In genomic region chr18:48872234-48873145, GRCh38 we compare ENCODE assay signal across 10 cellular contexts.
DNase-seq lines count a peak whose midpoint lies in the region; ATAC-seq and TF ChIP-seq lines count a peak whose summit lies in the region.
"Had no signal": no experiment of that assay in that cellular context is flagged by ENCODE, and none has a peak within 500 bp of the region (broad histone marks: within the 10 kb centered on the region; RNA-seq: fewer than 3 reads in every experiment).

No MANE protein-coding gene starts in this region.

- H3K4me3 ChIP-seq in epithelial cell of esophagus (ENCODE audit: low read length), result no peak overlapping the region
- H3K4me3 ChIP-seq: SK-N-MC had no signal

- ATAC-seq in GM19328 (IDR thresholded peaks at IDR 0.05; ENCODE audit: unreplicated experiment) (no peak), HG02981 (IDR thresholded peaks at IDR 0.05; ENCODE audit: unreplicated experiment) (no peak)

- TF ChIP-seq CTCF in epithelial cell of esophagus (IDR thresholded peaks at IDR 0.05; ENCODE audit: insufficient read depth, low read depth, low read length, missing control alignments), result no peak

- H3K27ac ChIP-seq in caudate nucleus (ENCODE audit: low read depth, low read length), result no peak overlapping the region
- H3K27ac ChIP-seq: SK-N-MC had no signal

- DNase-seq in NCI-H2171 treated with DMSO at 0.1 percent for 48 hours (lab: John Stamatoyannopoulos, UW) (peak; percentile 29), NCI-H2171 (lab: John Stamatoyannopoulos, UW) (no peak), RPMI7951 (ENCODE audit: low read depth) (peak; percentile 65), epithelial cell of esophagus (ENCODE audit: low read depth) (peak; percentile 71), stromal cell of bone marrow (ENCODE audit: low read depth) (peak; percentile 65), caudate nucleus (lab: John Stamatoyannopoulos, UW) (no peak)
- DNase-seq: NCI-H1105 had no signal

Comparison
In these comparisons a context has a peak if more than half of its experiments do, and no peak if none do; other contexts are left out.
1. DNase-seq: peak in NCI-H2171 treated with DMSO at 0.1 percent for 48 hours (single experiment), RPMI7951 (single experiment), epithelial cell of esophagus (single experiment) and stromal cell of bone marrow (single experiment); none in NCI-H2171 (single experiment) and caudate nucleus (0 of 61).